26 cellular contexts compared by ENCODE assay signal in the genomic region with DNA sequence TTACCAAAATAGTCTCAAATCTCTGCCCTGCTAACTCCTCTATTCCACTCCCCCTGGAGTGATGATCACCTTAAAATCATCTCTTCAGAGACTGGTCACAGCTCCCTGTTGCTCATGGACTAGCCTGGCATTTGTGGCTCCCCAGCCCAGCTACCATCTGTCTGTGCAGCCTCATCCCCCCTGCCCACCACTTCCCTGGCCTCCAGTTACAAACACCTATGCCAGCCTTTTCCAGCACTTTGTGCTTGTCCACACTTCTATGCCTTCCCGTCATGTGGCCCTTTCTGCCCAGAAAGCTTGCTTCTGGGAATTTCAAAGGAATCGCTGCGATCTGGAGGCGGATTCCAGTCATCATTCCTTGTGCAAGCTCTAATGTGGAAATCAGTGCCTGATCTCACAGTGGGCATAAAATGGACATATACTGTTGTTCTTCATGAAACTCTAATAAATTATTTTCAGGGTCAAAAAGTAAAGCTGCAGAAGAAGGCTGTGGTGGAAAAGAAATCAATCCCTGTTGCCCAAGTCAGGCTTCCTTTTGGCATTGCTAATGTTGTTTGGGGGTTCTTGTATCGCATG.
"Had no signal": no experiment of that assay in that cellular context is flagged by ENCODE, and none has a peak within 500 bp of the region (broad histone marks: within the 10 kb centered on the region; RNA-seq: fewer than 3 reads in every experiment).

No MANE protein-coding gene starts in this region.

- H3K4me3 ChIP-seq: body of pancreas, breast epithelium had no signal

- DNase-seq: activated B cell treated with CpG ODN at 0.5 μM for 24 hours; activated CD4-positive, alpha-beta memory T cell treated with anti-CD3 and anti-CD28 coated beads for 36 hours; activated CD4-positive, alpha-beta T cell treated with anti-CD3 and anti-CD28 coated beads for 4 hours; activated CD4-positive, alpha-beta T cell treated with anti-CD3 and anti-CD28 coated beads, Interleukin-2, amount 10 ng/mL, durations not matched to agents 24 days and 14 days; activated CD4-positive, alpha-beta T cell treated with anti-CD3 and anti-CD28 coated beads, Interleukin-2, amount 50 U/mL, for 1 hour; activated CD4-positive, alpha-beta T cell treated with anti-CD3 and anti-CD28 coated beads, Interleukin-2, amount 50 U/mL, for 4 hours; activated CD4-positive, CD25-positive, alpha-beta regulatory T cell treated with anti-CD3 and anti-CD28 coated beads, Interleukin-2, amount 50 U/mL, for 72 hours; activated CD8-positive, alpha-beta memory T cell treated with anti-CD3 and anti-CD28 coated beads, Interleukin-2, amount 50 U/mL, for 48 hours; activated CD8-positive, alpha-beta T cell treated with anti-CD3 and anti-CD28 coated beads for 36 hours; activated effector memory CD4-positive, alpha-beta T cell treated with Interleukin-2 at 50 U/mL for 16 hours; activated gamma-delta T cell; activated naive CD4-positive, alpha-beta T cell treated with anti-CD3 and anti-CD28 coated beads, Interleukin-2, amount 10 ng/mL, durations not matched to agents 7 days and 5 days; activated naive CD4-positive, alpha-beta T cell treated with Interleukin-2 at 50 U/mL for 16 hours; activated naive CD8-positive, alpha-beta T cell treated with anti-CD3 and anti-CD28 coated beads, Interleukin-2, amount 10 ng/mL, durations not matched to agents 7 days and 5 days; activated naive CD8-positive, alpha-beta T cell treated with anti-CD3 and anti-CD28 coated beads, Interleukin-2, amount 50 U/mL, for 24 hours; activated T-cell treated with anti-CD3 and anti-CD28 coated beads, Interleukin-2, amount 50 U/mL, for 24 hours; activated T-cell treated with anti-CD3 and anti-CD28 coated beads, Interleukin-2, amount 50 U/mL, for 48 hours; amniotic stem cell; aorta; body of pancreas; brain microvascular endothelial cell; central memory CD4-positive, alpha-beta T cell; T-helper 1 cell; T-helper 2 cell; T-helper 9 cell had no signal

- ATAC-seq: activated CD8-positive, alpha-beta T cell treated with anti-CD3 and anti-CD28 coated beads for 36 hours; activated naive CD8-positive, alpha-beta T cell treated with anti-CD3 and anti-CD28 coated beads, Interleukin-2, amount 50 U/mL, for 24 hours; body of pancreas had no signal
